ENCODE assay signal across 1 cellular context in genomic region chr4:182969651-182970279, GRCh38.
TF ChIP-seq lines count a peak whose summit lies in the region.

No MANE protein-coding gene starts in this region.

TF ChIP-seq in WTC11, 78 proteins besides CTCF, POLR2A, EP300 and RAD21 (continued from another document):
- TF ChIP-seq, protein P1, sequence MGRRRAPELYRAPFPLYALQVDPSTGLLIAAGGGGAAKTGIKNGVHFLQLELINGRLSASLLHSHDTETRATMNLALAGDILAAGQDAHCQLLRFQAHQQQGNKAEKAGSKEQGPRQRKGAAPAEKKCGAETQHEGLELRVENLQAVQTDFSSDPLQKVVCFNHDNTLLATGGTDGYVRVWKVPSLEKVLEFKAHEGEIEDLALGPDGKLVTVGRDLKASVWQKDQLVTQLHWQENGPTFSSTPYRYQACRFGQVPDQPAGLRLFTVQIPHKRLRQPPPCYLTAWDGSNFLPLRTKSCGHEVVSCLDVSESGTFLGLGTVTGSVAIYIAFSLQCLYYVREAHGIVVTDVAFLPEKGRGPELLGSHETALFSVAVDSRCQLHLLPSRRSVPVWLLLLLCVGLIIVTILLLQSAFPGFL (CRISPR knock-in tag; IDR thresholded peaks at IDR 0.05; ENCODE audit: borderline replicate concordance): no peak
- TF ChIP-seq HMGA2 (CRISPR knock-in tag; IDR thresholded peaks at IDR 0.05): no peak
- no peak for TF ChIP-seq GRHL2 (CRISPR knock-in tag; IDR thresholded peaks at IDR 0.05; ENCODE audit: insufficient replicate concordance, severe bottlenecking)
- TF ChIP-seq IRF2 (CRISPR knock-in tag; IDR thresholded peaks at IDR 0.05; ENCODE audit: borderline replicate concordance, low read depth): no peak
- TF ChIP-seq USF1 (CRISPR knock-in tag; IDR thresholded peaks at IDR 0.05): no peak
- TF ChIP-seq HMGXB4 (CRISPR knock-in tag; IDR thresholded peaks at IDR 0.05): no peak
